Comparison of ENCODE assay signal across 8 cellular contexts in the genomic region with DNA sequence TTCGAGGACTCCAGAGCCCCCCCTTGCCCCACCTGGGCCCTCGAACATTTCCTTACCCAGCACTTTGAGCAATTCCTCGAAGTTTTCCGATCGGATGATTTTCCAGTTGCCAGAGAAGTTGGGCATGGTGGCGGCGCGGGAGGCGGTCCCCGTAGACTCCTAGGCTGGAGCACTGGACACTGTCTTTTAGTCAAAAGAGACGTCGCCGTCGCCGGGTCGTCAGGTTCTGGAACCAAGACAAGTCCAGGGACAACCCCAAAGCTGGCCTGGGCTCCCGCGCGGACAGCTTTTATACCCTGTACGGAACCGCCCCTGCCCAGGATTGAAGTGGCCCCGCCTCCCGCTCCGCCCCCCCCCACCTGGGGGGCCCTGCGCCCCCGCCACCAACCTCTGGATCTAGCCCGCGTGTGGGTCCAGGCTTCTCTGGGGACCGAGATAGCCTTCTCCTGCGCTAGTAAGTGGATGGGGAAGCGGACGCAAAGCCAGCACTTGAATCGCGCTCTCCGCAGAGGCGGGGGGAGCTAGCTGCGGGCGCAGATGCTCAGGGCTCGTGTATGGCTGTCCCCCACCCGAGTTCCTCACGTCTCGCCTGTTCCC. TPM values are rescaled to one million over a fixed set of nuclear protein-coding genes. Genes with fewer than 3 reads are reported as not detected.
DNase-seq lines count a peak whose midpoint lies in the region; ATAC-seq and TF ChIP-seq lines count a peak whose summit lies in the region.

A gene (minus strand): TSS at position 263 of the 597 bp plus-strand sequence. CDS start 137 bp downstream, at position 126.

- H3K4me3 Mint-ChIP-seq in activated B cell treated with CpG ODN at 0.5 μM for 24 hours (peak within 1 kb of the TSS; percentile 82), endodermal cell (peak within 1 kb of the TSS; percentile 72), nephron (peak within 1 kb of the TSS; percentile 84 to 89 (median 86))

- H3K36me3 Mint-ChIP-seq in activated B cell treated with CpG ODN at 0.5 μM for 24 hours (ENCODE audit: low read depth) (no peaks in the 10 kb centered on the region), endodermal cell (ENCODE audit: low read depth) (peaks cover 16% of the 10 kb centered on the region), nephron (ENCODE audit: low read depth) (peaks cover 16% of the 10 kb centered on the region)

- H3K9me3 ChIP-seq in endodermal cell (ENCODE audit: control insufficient read depth, low read length) = no peaks in the 10 kb centered on the region

- H3K27me3 Mint-ChIP-seq in activated B cell treated with CpG ODN at 0.5 μM for 24 hours = peaks cover 24% of the 10 kb centered on the region
- H3K27me3 Mint-ChIP-seq in endodermal cell (ENCODE audit: insufficient read depth) = peaks cover 53% of the 10 kb centered on the region
- no peaks in the 10 kb centered on the region for H3K27me3 Mint-ChIP-seq in nephron (ENCODE audit: low read depth)

- intact Hi-C loops in activated B cell treated with CpG ODN at 0.5 μM for 24 hours (cut with micrococcal nuclease) = loop anchor here (1.0 kb wide), 1 partner anchor 45 kb away; no protein-coding TSS in a partner anchor

- H3K27ac Mint-ChIP-seq in activated B cell treated with CpG ODN at 0.5 μM for 24 hours = no peak within 1 kb of the TSS
- H3K27ac Mint-ChIP-seq in endodermal cell = peak within 1 kb of the TSS; percentile 94
- H3K27ac Mint-ChIP-seq in nephron = peak within 1 kb of the TSS; percentile 97 to 98 (median 98)

- no peak within 1 kb of the TSS for H3K27ac ChIP-seq in ACC112 (ENCODE audit: low read depth, low read length)
- peak within 1 kb of the TSS; percentile 71 for H3K27ac ChIP-seq in endodermal cell (ENCODE audit: low read depth, low read length)

- no peak for TF ChIP-seq CTCF in activated B cell treated with CpG ODN at 0.5 μM for 24 hours (IDR thresholded peaks at IDR 0.05)
- no peak for TF ChIP-seq CTCF in endodermal cell (conservative IDR thresholded peaks at IDR 0.05)
- TF ChIP-seq CTCF in nephron (IDR thresholded peaks at IDR 0.05; ENCODE audit: unreplicated experiment in 3 of 3) = no peak

- H3K9me3 Mint-ChIP-seq in activated B cell treated with CpG ODN at 0.5 μM for 24 hours (no peaks in the 10 kb centered on the region), endodermal cell (no peaks in the 10 kb centered on the region), nephron (no peaks in the 10 kb centered on the region)

- POLR2A ChIA-PET in HEK293T (lab: Yijun Ruan, JAX) (interaction anchor here (0.5 to 9.5 kb wide), 12 partner anchors 11 to 81 kb away, joined by 3 to 120 read pairs (median 4); a partner anchor contains a TSS), activated B cell treated with CpG ODN at 0.5 μM for 24 hours (lab: Charles Lee) (interaction anchor here (0.6 to 2.4 kb wide), 5 partner anchors 9 to 46 kb away, joined by 3 to 15 read pairs (median 5); a partner anchor contains a TSS)

- H3K9ac ChIP-seq in endodermal cell (ENCODE audit: extremely low read depth, low read length, poor library complexity, severe bottlenecking) = peak within 1 kb of the TSS; percentile 54

- H3K4me3 ChIP-seq in ACC112 (ENCODE audit: low read depth, low read length) = peak within 1 kb of the TSS; percentile 71
- peak within 1 kb of the TSS; percentile 91 for H3K4me3 ChIP-seq in endodermal cell (ENCODE audit: low read length)

- ATAC-seq in activated B cell treated with CpG ODN at 0.5 μM for 24 hours (ENCODE audit: low read depth) (peak; percentile 45), HG03457 (IDR thresholded peaks at IDR 0.05; ENCODE audit: unreplicated experiment) (no peak)

- DNase-seq in HEK293T (ENCODE audit: extremely low spot score) (peak; percentile 68), activated B cell treated with CpG ODN at 0.5 μM for 24 hours (no peak), endodermal cell (no peak), SHP77 (lab: John Stamatoyannopoulos, UW) (no peak), NCI-H345 (lab: John Stamatoyannopoulos, UW) (no peak)

- no peaks in the 10 kb centered on the region for H3K36me3 ChIP-seq in ACC112 (ENCODE audit: insufficient read depth, low read length)
- H3K36me3 ChIP-seq in endodermal cell (ENCODE audit: control insufficient read depth, insufficient read depth, low read length) = peaks cover 3% of the 10 kb centered on the region

- WGBS in endodermal cell (ENCODE audit: insufficient coverage in 1 of 2, insufficient read length in 1 of 2), 2 experiments = 0 to 2% methylated on average over 13 to 42 of the region's 42 CpGs

- H3K4me1 ChIP-seq in ACC112 (ENCODE audit: control insufficient read depth, insufficient read depth, low read length, unreplicated experiment) (peaks cover 49% of the 10 kb centered on the region), endodermal cell (ENCODE audit: control insufficient read depth, insufficient read depth, low read length) (peaks cover 20% of the 10 kb centered on the region)

- CTCF ChIA-PET in HEK293T (lab: Yijun Ruan, JAX) (interaction anchor here (0.6 to 20.6 kb wide), 18 partner anchors 8 to 478 kb away, joined by 3 to 429 read pairs (median 4); a partner anchor contains a TSS), activated B cell treated with CpG ODN at 0.5 μM for 24 hours (lab: Charles Lee) (interaction anchor here (0.8 to 2.8 kb wide), 6 partner anchors 16 to 86 kb away, joined by 3 to 36 read pairs (median 5); a partner anchor contains a TSS)

- peak within 1 kb of the TSS; percentile 27 for H2AFZ ChIP-seq in ACC112 (ENCODE audit: low read length, unreplicated experiment)

- H3K4me1 Mint-ChIP-seq in activated B cell treated with CpG ODN at 0.5 μM for 24 hours (peaks cover 28% of the 10 kb centered on the region), endodermal cell (peaks cover 59% of the 10 kb centered on the region), nephron (peaks cover 64% of the 10 kb centered on the region)

- no peaks in the 10 kb centered on the region for H3K79me2 ChIP-seq in ACC112 (ENCODE audit: control insufficient read depth, insufficient read depth, low read length, unreplicated experiment)

- H3K27me3 ChIP-seq in ACC112 (ENCODE audit: insufficient read depth, low read length) (no peaks in the 10 kb centered on the region), endodermal cell (ENCODE audit: control insufficient read depth, insufficient read depth, low read length, poor library complexity, severe bottlenecking) (no peaks in the 10 kb centered on the region)

TF ChIP-seq in HEK293T, 16 proteins besides CTCF, POLR2A, EP300 and RAD21:
- no peak for TF ChIP-seq FOXA1 (IDR thresholded peaks at IDR 0.05)
- TF ChIP-seq, protein P1, sequence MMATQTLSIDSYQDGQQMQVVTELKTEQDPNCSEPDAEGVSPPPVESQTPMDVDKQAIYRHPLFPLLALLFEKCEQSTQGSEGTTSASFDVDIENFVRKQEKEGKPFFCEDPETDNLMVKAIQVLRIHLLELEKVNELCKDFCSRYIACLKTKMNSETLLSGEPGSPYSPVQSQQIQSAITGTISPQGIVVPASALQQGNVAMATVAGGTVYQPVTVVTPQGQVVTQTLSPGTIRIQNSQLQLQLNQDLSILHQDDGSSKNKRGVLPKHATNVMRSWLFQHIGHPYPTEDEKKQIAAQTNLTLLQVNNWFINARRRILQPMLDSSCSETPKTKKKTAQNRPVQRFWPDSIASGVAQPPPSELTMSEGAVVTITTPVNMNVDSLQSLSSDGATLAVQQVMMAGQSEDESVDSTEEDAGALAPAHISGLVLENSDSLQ (IDR thresholded peaks at IDR 0.05) = no peak
- TF ChIP-seq ELF4 (IDR thresholded peaks at IDR 0.05) = no peak
- no peak for TF ChIP-seq FOXK2 (IDR thresholded peaks at IDR 0.05)
- TF ChIP-seq BHLHE40 (IDR thresholded peaks at IDR 0.05; ENCODE audit: borderline replicate concordance) = no peak
- no peak for TF ChIP-seq LEF1 (IDR thresholded peaks at IDR 0.05; ENCODE audit: borderline replicate concordance)
- no peak for TF ChIP-seq ZNF384 (IDR thresholded peaks at IDR 0.05)
- no peak for TF ChIP-seq CTBP1 (IDR thresholded peaks at IDR 0.05; ENCODE audit: borderline replicate concordance)
- no peak for TF ChIP-seq FOXM1 (IDR thresholded peaks at IDR 0.05; ENCODE audit: borderline replicate concordance)
- no peak for TF ChIP-seq ARNT (IDR thresholded peaks at IDR 0.05)
- no peak for TF ChIP-seq NFRKB (IDR thresholded peaks at IDR 0.05)
- no peak for TF ChIP-seq HDGF (IDR thresholded peaks at IDR 0.05; ENCODE audit: borderline replicate concordance)
- TF ChIP-seq TARDBP (IDR thresholded peaks at IDR 0.05) = no peak
- no peak for TF ChIP-seq SUZ12 (IDR thresholded peaks at IDR 0.05)
TF ChIP-seq in HEK293T: peak in this region for 0.

RNA-seq across cellular contexts. Expression of the gene that starts here (rescaled TPM):
- total RNA-seq in activated B cell treated with CpG ODN at 0.5 μM for 24 hours (0.55 and 0.66 TPM in 2 replicates), endodermal cell (100 to 1,000 TPM; 243 to 780 TPM)
- 435 TPM for polyA plus RNA-seq in endodermal cell (2013, experiment 1 of 2)
- polyA plus RNA-seq in endodermal cell (2013, experiment 2 of 2) = 409 TPM

Comparison
In these comparisons a context has a peak if more than half of its experiments do, and no peak if none do; other contexts are left out.
1. RNA of the gene that starts here (total RNA-seq): 243 to 780 TPM in endodermal cell; 0.55 to 0.66 TPM in activated B cell treated with CpG ODN at 0.5 μM for 24 hours; every median in the first group is over 100 times any median in the second.
2. Peak in ATAC-seq in activated B cell treated with CpG ODN at 0.5 μM for 24 hours; RNA of the gene not detected or under 1 TPM.
3. Peak in every context shown above with its lines, with median percentiles within 50 percentile points of each other: H3K4me3 Mint-ChIP-seq.